Comparison of ENCODE assay signal across 13 cellular contexts in genomic region chr18:12333650-12334279, GRCh38. TPM values are rescaled to one million over a fixed set of nuclear protein-coding genes. Genes with fewer than 3 reads are reported as not detected.
A peak's percentile ranks its signal among the peaks of the same experiment; 100 is the strongest.
DNase-seq lines count a peak whose midpoint lies in the region; ATAC-seq and TF ChIP-seq lines count a peak whose summit lies in the region.
"Had no signal": no experiment of that assay in that cellular context is flagged by ENCODE, and none has a peak within 500 bp of the region (broad histone marks: within the 10 kb centered on the region; RNA-seq: fewer than 3 reads in every experiment).

No MANE protein-coding gene starts in this region.

- no peaks in the 10 kb centered on the region for H3K27me3 ChIP-seq in GM23248 (replicated peaks; ENCODE audit: insufficient read depth)
- H3K27me3 ChIP-seq in Panc1 (ENCODE audit: control insufficient read depth, insufficient read depth, low read length), result no peaks in the 10 kb centered on the region
- no peaks in the 10 kb centered on the region for H3K27me3 ChIP-seq in cardiac muscle cell
- no peaks in the 10 kb centered on the region for H3K27me3 ChIP-seq in trophoblast cell (ENCODE audit: insufficient read depth, low read length)
- H3K27me3 ChIP-seq in transverse colon, result no peaks in the 10 kb centered on the region
- no peaks in the 10 kb centered on the region for H3K27me3 ChIP-seq in CD8-positive, alpha-beta memory T cell (ENCODE audit: insufficient read depth, low read length, poor library complexity, severe bottlenecking)
- H3K27me3 ChIP-seq: colonic mucosa, testis had no signal

- no peaks in the 10 kb centered on the region for H3K9me3 Mint-ChIP-seq in CD8-positive, alpha-beta memory T cell
- H3K9me3 Mint-ChIP-seq: T-cell had no signal

- H3K9me3 ChIP-seq in GM23248 (ENCODE audit: low read depth), result no peaks in the 10 kb centered on the region
- H3K9me3 ChIP-seq in Panc1 (ENCODE audit: control insufficient read depth, insufficient read depth, low read depth, low read length), result no peaks in the 10 kb centered on the region
- no peaks in the 10 kb centered on the region for H3K9me3 ChIP-seq in cardiac muscle cell (ENCODE audit: low read depth)
- H3K9me3 ChIP-seq in trophoblast cell (ENCODE audit: insufficient read depth, low read depth, low read length), result no peaks in the 10 kb centered on the region
- H3K9me3 ChIP-seq in transverse colon, result no peaks in the 10 kb centered on the region
- no peaks in the 10 kb centered on the region for H3K9me3 ChIP-seq in CD8-positive, alpha-beta memory T cell (ENCODE audit: low read length)
- H3K9me3 ChIP-seq: colonic mucosa, testis had no signal

- H3K27ac ChIP-seq in GM23248, result no peak overlapping the region
- H3K27ac ChIP-seq in Panc1 (ENCODE audit: low read length), result no peak overlapping the region
- H3K27ac ChIP-seq in cardiac muscle cell, result peak overlapping the region; percentile 65
- H3K27ac ChIP-seq in trophoblast cell (ENCODE audit: low read depth, low read length), result no peak overlapping the region
- peak overlapping the region in 2 of 4 donors; percentile 9 to 17 for H3K27ac ChIP-seq in transverse colon
- no peak overlapping the region for H3K27ac ChIP-seq in CD8-positive, alpha-beta memory T cell (ENCODE audit: low read depth, low read length)
- H3K27ac ChIP-seq: colonic mucosa, testis had no signal

- H3K18ac ChIP-seq in trophoblast cell (ENCODE audit: low read length), result no peak overlapping the region

- peaks cover 10% of the 10 kb centered on the region; the same call in 1 of the 2 replicates for H3K4me1 ChIP-seq in GM23248 (ENCODE audit: insufficient read depth)
- peaks cover 3% of the 10 kb centered on the region; the same call in 1 of the 2 replicates for H3K4me1 ChIP-seq in Panc1 (ENCODE audit: control insufficient read depth, insufficient read depth, low read length)
- H3K4me1 ChIP-seq in cardiac muscle cell (ENCODE audit: low read depth), result peaks cover 43% of the 10 kb centered on the region
- peaks cover 32 to 36% of the 10 kb centered on the region in 2 experiments for H3K4me1 ChIP-seq in trophoblast cell (ENCODE audit: control insufficient read depth in 1 of 2, insufficient read depth in 2 of 2, low read length in 2 of 2)
- peaks cover 0 to 5% (median 0%) of the 10 kb centered on the region in 4 donors for H3K4me1 ChIP-seq in transverse colon
- no peaks in the 10 kb centered on the region for H3K4me1 ChIP-seq in CD8-positive, alpha-beta memory T cell (ENCODE audit: insufficient read depth, low read length)
- H3K4me1 ChIP-seq: colonic mucosa had no signal

- peaks cover 0 to 1% of the 10 kb centered on the region in 2 donors for H3K27me3 Mint-ChIP-seq in CD8-positive, alpha-beta memory T cell
- H3K27me3 Mint-ChIP-seq: T-cell had no signal

- H3K4me1 Mint-ChIP-seq in CD8-positive, alpha-beta memory T cell, result no peaks in the 10 kb centered on the region
- H3K4me1 Mint-ChIP-seq: T-cell had no signal

- H3K9ac ChIP-seq in GM23248 (no peak overlapping the region), trophoblast cell (ENCODE audit: low read length) (no peak overlapping the region)

- H2AK5ac ChIP-seq in trophoblast cell (ENCODE audit: low read length), result no peak overlapping the region

- DNase-seq in GM23248, result peak; percentile 31
- no peak for DNase-seq in Panc1 (ENCODE audit: low read depth, low spot score)
- no peak for DNase-seq in cardiac muscle cell (ENCODE audit: low read depth in 1 of 2, low spot score in 1 of 2)
- peak; percentile 34 to 64 for DNase-seq in trophoblast cell
- no peak for DNase-seq in transverse colon
- DNase-seq in CD8-positive, alpha-beta memory T cell, result no peak
- DNase-seq in mucosa of gallbladder (ENCODE audit: low spot score), result no peak
- DNase-seq: activated gamma-delta T cell, colonic mucosa, foreskin fibroblast, NCI-H146, T-cell, testis had no signal

- no peak overlapping the region for H2BK120ac ChIP-seq in trophoblast cell (ENCODE audit: insufficient read depth, low read length, poor library complexity)

- no peak overlapping the region for H3K23ac ChIP-seq in trophoblast cell (ENCODE audit: low read length)

- no peaks in the 10 kb centered on the region for H3K9me2 ChIP-seq in GM23248 (ENCODE audit: insufficient read depth)

- no peak overlapping the region for H4K8ac ChIP-seq in trophoblast cell (ENCODE audit: low read depth, low read length)

- no peak overlapping the region for H3K27ac Mint-ChIP-seq in CD8-positive, alpha-beta memory T cell
- H3K27ac Mint-ChIP-seq: T-cell had no signal

- in situ Hi-C loops in GM23248 (cut with MboI) (no loop called here), Panc1 (cut with HindIII; ENCODE audit: low pct_unique_long_range_greater_than_20kb, low sequenced_read_pairs) (no loop called here), transverse colon (cut with MboI; ENCODE audit: low pct_ligation_motif_present in 1 of 4, low pct_unique_long_range_greater_than_20kb in 1 of 4, low sequenced_read_pairs in 3 of 4) (no loop called here)

- TF ChIP-seq CTCF in Panc1 (IDR thresholded peaks at IDR 0.05) (no peak), cardiac muscle cell (IDR thresholded peaks at IDR 0.05; ENCODE audit: low read depth, low read length) (no peak), transverse colon (IDR thresholded peaks at IDR 0.05) (no peak)

- H3F3A ChIP-seq in GM23248 (ENCODE audit: insufficient read depth), result peaks cover 32% of the 10 kb centered on the region

- CTCF ChIA-PET in Panc1 (lab: Charles Lee), result no interaction called here
- CTCF ChIA-PET in CD8-positive, alpha-beta memory T cell (lab: Charles Lee), result no interaction called here

- peak; percentile 47; the same call in 1 of the 2 replicates for ATAC-seq in Panc1

- WGBS in GM23248 (ENCODE audit: low coverage in 1 of 2, low lambda C conversion rate in 2 of 2, missing lambda C conversion rate in 2 of 2), 2 experiments, result 57 to 60% methylated on average over 8 of the region's 8 CpGs
- WGBS in trophoblast cell (ENCODE audit: extremely low coverage, insufficient coverage, insufficient read length), result no CpG with 5 or more reads among the region's 8 CpGs
- WGBS in transverse colon (ENCODE audit: low coverage in 1 of 2), 2 donors, result 82 to 87% methylated on average over 6 to 8 of the region's 8 CpGs

- peaks cover 8% of the 10 kb centered on the region for H3K36me3 ChIP-seq in GM23248 (ENCODE audit: low read depth)
- H3K36me3 ChIP-seq in Panc1 (ENCODE audit: control insufficient read depth, insufficient read depth, low read length), result peaks cover 8% of the 10 kb centered on the region
- H3K36me3 ChIP-seq in cardiac muscle cell, result peaks cover 23% of the 10 kb centered on the region
- peaks cover 10 to 24% of the 10 kb centered on the region in 2 experiments for H3K36me3 ChIP-seq in trophoblast cell (ENCODE audit: control insufficient read depth in 1 of 2, insufficient read depth in 2 of 2, low read length in 2 of 2)
- H3K36me3 ChIP-seq in transverse colon, result peaks cover 0 to 31% (median 3%) of the 10 kb centered on the region in 4 donors
- peaks cover 22% of the 10 kb centered on the region for H3K36me3 ChIP-seq in CD8-positive, alpha-beta memory T cell (ENCODE audit: insufficient read depth, low read length)
- H3K36me3 ChIP-seq: colonic mucosa had no signal

- H3K4me3 ChIP-seq in GM23248 (no peak overlapping the region), Panc1 (ENCODE audit: low read depth in 2 of 2, low read length in 2 of 2) (no peak overlapping the region), cardiac muscle cell (no peak overlapping the region), trophoblast cell (ENCODE audit: low read depth, low read length) (no peak overlapping the region), transverse colon (no peak overlapping the region)
- no peak overlapping the region for H3K4me3 ChIP-seq in CD8-positive, alpha-beta memory T cell (ENCODE audit: low read length)
- H3K4me3 ChIP-seq: colonic mucosa, testis had no signal

- BruUV-seq in Panc1 (replicated peaks; lab: Mats Ljungman, UMichigan), result no TSS peak

- no peak overlapping the region for H4K12ac ChIP-seq in trophoblast cell (ENCODE audit: low read depth, low read length)

- peaks cover 3 to 71% (median 27%) of the 10 kb centered on the region in 3 donors for H3K36me3 Mint-ChIP-seq in CD8-positive, alpha-beta memory T cell

- no peak overlapping the region for H4K91ac ChIP-seq in trophoblast cell (ENCODE audit: low read depth, low read length)

- POLR2A ChIA-PET in Panc1 (lab: Charles Lee), result interaction anchor here (0.6 kb wide), 1 partner anchor 537 kb away, joined by 9 read pairs; no protein-coding TSS in a partner anchor
- POLR2A ChIA-PET in CD8-positive, alpha-beta memory T cell (lab: Charles Lee), result interaction anchor here (0.6 kb wide), 1 partner anchor 31 kb away, joined by 3 read pairs; no protein-coding TSS in a partner anchor

- H3K4me3 Mint-ChIP-seq in CD8-positive, alpha-beta memory T cell, result no peak overlapping the region
- H3K4me3 Mint-ChIP-seq: T-cell had no signal

- no peak for TF ChIP-seq EP300 in transverse colon (IDR thresholded peaks at IDR 0.05; ENCODE audit: low read depth)

- intact Hi-C loops in Panc1 (cut with micrococcal nuclease; ENCODE audit: unreplicated experiment), result no loop called here
- intact Hi-C loops in transverse colon (cut with DNase I; ENCODE audit: low total_unique reads), result no loop called here

- peaks cover 3% of the 10 kb centered on the region for H3K79me1 ChIP-seq in trophoblast cell (ENCODE audit: low read length)

- no peaks in the 10 kb centered on the region for H4K20me1 ChIP-seq in GM23248 (ENCODE audit: insufficient read depth)

- no peak overlapping the region for H3K14ac ChIP-seq in trophoblast cell (ENCODE audit: low read length)

- peak overlapping the region; percentile 32 for H2BK12ac ChIP-seq in trophoblast cell (ENCODE audit: low read length)

- H2AFZ ChIP-seq in GM23248, result no peak overlapping the region
- no peak overlapping the region for H2AFZ ChIP-seq in trophoblast cell (ENCODE audit: insufficient read depth, low read length, poor library complexity)

- H2BK5ac ChIP-seq in trophoblast cell (ENCODE audit: low read depth, low read length, poor library complexity), result no peak overlapping the region

- no peak overlapping the region for H3K4ac ChIP-seq in trophoblast cell (ENCODE audit: low read depth, low read length)

- H3K79me2 ChIP-seq in GM23248 (ENCODE audit: insufficient read depth) (no peaks in the 10 kb centered on the region), trophoblast cell (ENCODE audit: control insufficient read depth, insufficient read depth, low read length, poor library complexity) (no peaks in the 10 kb centered on the region)

- no peak for TF ChIP-seq POLR2A in transverse colon (IDR thresholded peaks at IDR 0.05)

- H3K4me2 ChIP-seq in GM23248 (ENCODE audit: unreplicated experiment), result no peak overlapping the region
- H3K4me2 ChIP-seq in trophoblast cell (ENCODE audit: low read length), result no peak overlapping the region

RNA-seq across cellular contexts. Expression of gene TUBB6, which starts 25.7 kb away (rescaled TPM):
- total RNA-seq in GM23248 (2014; rRNA removed; shearing (Covaris generic)), result 608 and 817 TPM in 2 replicates
- polyA plus RNA-seq in GM23248 (2016; fragmentation: Nextera tagmentation; extraction: Ambion mirVana), result 456 and 464 TPM in 2 replicates
- total RNA-seq in Panc1 (2021; ENCODE audit: unreplicated experiment), result 125 TPM
- 310 TPM for polyA plus RNA-seq in Panc1 (2012; ENCODE audit: insufficient read length)
- 212 and 450 TPM in 2 replicates for total RNA-seq in cardiac muscle cell
- 185 and 240 TPM in 2 replicates for polyA plus RNA-seq in cardiac muscle cell
- polyA plus RNA-seq in trophoblast cell (2013), result 229 and 231 TPM in 2 replicates
- total RNA-seq in transverse colon, result 100 to 1,000 TPM in 2 of 4 donors, 10 to 100 TPM in 2; 61.0 to 164 (median 108) TPM
- total RNA-seq in CD8-positive, alpha-beta memory T cell, result 1 to 10 TPM; 8.8 to 9.1 TPM
- 0.77 TPM for polyA plus RNA-seq in CD8-positive, alpha-beta memory T cell
- total RNA-seq in mucosa of gallbladder, result 57.2 TPM

RNA-seq across cellular contexts. Expression of gene AFG3L2, which starts 43.3 kb away (rescaled TPM):
- 40.6 and 52.2 TPM in 2 replicates for total RNA-seq in GM23248 (2014; rRNA removed; shearing (Covaris generic))
- polyA plus RNA-seq in GM23248 (2016; fragmentation: Nextera tagmentation; extraction: Ambion mirVana) (26.8 and 28.1 TPM in 2 replicates), cardiac muscle cell (83.5 and 92.3 TPM in 2 replicates)
- total RNA-seq in Panc1 (2021; ENCODE audit: unreplicated experiment) (58.0 TPM), cardiac muscle cell (82.3 and 97.6 TPM in 2 replicates), transverse colon (10 to 100 TPM; 74.1 to 95.6 (median 92.6) TPM), mucosa of gallbladder (39.2 TPM)
- 32.6 TPM for polyA plus RNA-seq in Panc1 (2012; ENCODE audit: insufficient read length)
- polyA plus RNA-seq in trophoblast cell (2013), result 25.2 and 26.2 TPM in 2 replicates
- total RNA-seq in CD8-positive, alpha-beta memory T cell, result 10 to 100 TPM; 75.6 to 75.8 TPM
- 38.4 TPM for polyA plus RNA-seq in CD8-positive, alpha-beta memory T cell

Comparison
In these comparisons a context has a peak if more than half of its experiments do, and no peak if none do; other contexts are left out.
1. DNase-seq: peak in GM23248 (single experiment) and trophoblast cell (2 of 2); none in Panc1 (single experiment), cardiac muscle cell (0 of 2), transverse colon (single experiment), CD8-positive, alpha-beta memory T cell (0 of 5) and mucosa of gallbladder (single experiment).